Comparison of ENCODE assay signal across 7 cellular contexts in genomic region chrX:70062961-70063550, GRCh38. TPM values are rescaled to one million over a fixed set of nuclear protein-coding genes. Genes with fewer than 3 reads are reported as not detected.
"Had no signal": no experiment of that assay in that cellular context is flagged by ENCODE, and none has a peak within 500 bp of the region (broad histone marks: within the 10 kb centered on the region; RNA-seq: fewer than 3 reads in every experiment).

No MANE protein-coding gene starts in this region.

- H3K9ac ChIP-seq: GM23248 had no signal

- H3K4me3 Mint-ChIP-seq: H9, IgD-negative memory B cell had no signal

- H3K4me3 ChIP-seq: GM23248 had no signal

- H3K27ac Mint-ChIP-seq: H9, IgD-negative memory B cell had no signal

- H3K36me3 Mint-ChIP-seq: IgD-negative memory B cell had no signal

- H3K27ac ChIP-seq: GM23248 had no signal

- DNase-seq: GM23248, GOT3, H9, HCEC 1CT had no signal

- H2AFZ ChIP-seq: GM23248 had no signal

- H3K4me1 Mint-ChIP-seq: IgD-negative memory B cell had no signal

RNA-seq across cellular contexts. Expression of gene OTUD6A, which starts 0.8 kb away (rescaled TPM):
- total RNA-seq: GM23248, H4, H9, HT-29 had no signal
- polyA plus RNA-seq: GM23248, IgD-negative memory B cell had no signal

RNA-seq across cellular contexts. Expression of gene AWAT2, which starts 13.3 kb away (rescaled TPM):
- total RNA-seq: GM23248, H4, H9, HT-29 had no signal
- polyA plus RNA-seq: GM23248, IgD-negative memory B cell had no signal
